In the genomic region with DNA sequence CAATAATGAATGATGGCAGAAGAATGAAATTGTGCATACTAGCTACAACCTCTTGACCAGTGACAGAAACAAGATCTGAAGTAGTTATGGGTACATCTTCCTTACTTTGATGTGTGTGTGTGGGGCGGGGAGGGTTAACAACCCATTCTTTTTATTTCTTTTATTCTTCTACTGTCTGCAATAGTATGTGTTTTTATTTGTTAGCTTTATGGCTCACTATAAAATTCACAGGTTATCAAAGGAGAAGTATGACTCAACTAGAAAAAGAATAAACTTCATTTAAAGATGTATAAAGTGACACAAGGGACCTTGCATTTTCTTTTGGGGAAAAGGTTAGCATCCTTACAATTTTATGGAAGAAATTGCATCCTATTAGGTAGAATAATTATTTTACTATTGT, we compare ENCODE assay signal across 33 cellular contexts.
"Had no signal": no experiment of that assay in that cellular context is flagged by ENCODE, and none has a peak within 500 bp of the region (broad histone marks: within the 10 kb centered on the region; RNA-seq: fewer than 3 reads in every experiment).

No MANE protein-coding gene starts in this region.

- H3K4me3 ChIP-seq: ascending aorta, breast epithelium, cardiac muscle cell, coronary artery, dorsolateral prefrontal cortex, esophagus squamous epithelium, gastroesophageal sphincter had no signal

- H3K9me3 ChIP-seq: ascending aorta, breast epithelium, esophagus squamous epithelium, gastroesophageal sphincter had no signal

- DNase-seq: activated B cell treated with CpG ODN at 0.5 μM for 24 hours; activated CD4-positive, alpha-beta T cell treated with anti-CD3 and anti-CD28 coated beads for 48 hours; activated CD4-positive, alpha-beta T cell treated with anti-CD3 and anti-CD28 coated beads, Interleukin-2, amount 50 U/mL, for 1 hour; activated CD4-positive, alpha-beta T cell treated with anti-CD3 and anti-CD28 coated beads, Interleukin-2, amount 50 U/mL, for 48 hours; activated CD8-positive, alpha-beta memory T cell treated with anti-CD3 and anti-CD28 coated beads for 24 hours; activated CD8-positive, alpha-beta T cell treated with anti-CD3 and anti-CD28 coated beads for 36 hours; activated effector memory CD4-positive, alpha-beta T cell treated with Interleukin-2 at 50 U/mL for 16 hours; activated gamma-delta T cell treated with Interleukin-2 at 50 U/mL for 16 hours; activated naive CD4-positive, alpha-beta T cell treated with anti-CD3 and anti-CD28 coated beads for 36 hours; activated naive CD8-positive, alpha-beta T cell treated with anti-CD3 and anti-CD28 coated beads, Interleukin-2, amount 10 ng/mL, durations not matched to agents 7 days and 5 days; activated T-cell treated with anti-CD3 and anti-CD28 coated beads, Interleukin-2, amount 50 U/mL, for 4 hours; central memory CD4-positive, alpha-beta T cell; cerebellar nuclear complex; dorsolateral prefrontal cortex; effector memory CD4-positive, alpha-beta T cell; esophagus squamous epithelium; foreskin melanocyte; head of caudate nucleus; T-helper 1 cell; T-helper 17 cell; T1000; WERI-Rb-1 had no signal

- H3K27ac ChIP-seq: ascending aorta, breast epithelium, cardiac muscle cell, coronary artery, dorsolateral prefrontal cortex, esophagus squamous epithelium, gastroesophageal sphincter, WERI-Rb-1 had no signal

- H3K36me3 ChIP-seq: ascending aorta, breast epithelium, cardiac muscle cell, esophagus squamous epithelium, gastroesophageal sphincter, WERI-Rb-1 had no signal

- H3K4me1 Mint-ChIP-seq: activated B cell treated with CpG ODN at 0.5 μM for 24 hours; activated T-helper 17 cell treated with anti-CD3 and anti-CD28 coated beads, Interleukin-2, amount 50 U/mL, for 72 hours; brain had no signal

- H3K4me3 Mint-ChIP-seq: activated B cell treated with CpG ODN at 0.5 μM for 24 hours; activated naive CD4-positive, alpha-beta T cell treated with anti-CD3 and anti-CD28 coated beads for 36 hours; activated T-cell treated with anti-CD3 and anti-CD28 coated beads, Interleukin-2, amount 50 U/mL, for 4 hours; brain; dendritic cell treated with granulocyte-macrophage colony-stimulating factor and Interleukin-4, amounts not matched to agents 40 ng/mL and 50 ng/mL, for 4 days; T-helper 2 cell treated with Interferon-gamma antibody and Interleukin-4, amounts not matched to agents 5 μg/mL and 100 μg/mL, for 36 hours had no signal

- H3K36me3 Mint-ChIP-seq: activated naive CD4-positive, alpha-beta T cell treated with anti-CD3 and anti-CD28 coated beads, Interleukin-2, amount 50 U/mL, for 72 hours; activated naive CD8-positive, alpha-beta T cell treated with anti-CD3 and anti-CD28 coated beads, Interleukin-2, amount 10 ng/mL, durations not matched to agents 7 days and 5 days; brain had no signal

- H3K4me1 ChIP-seq: ascending aorta, breast epithelium, esophagus squamous epithelium, gastroesophageal sphincter had no signal

- ATAC-seq: activated CD4-positive, CD25-positive, alpha-beta regulatory T cell treated with anti-CD3 and anti-CD28 coated beads, Interleukin-2, amount 50 U/mL, for 24 hours; activated T-cell treated with anti-CD3 and anti-CD28 coated beads, Interleukin-2, amount 50 U/mL, for 4 hours; activated T-helper 17 cell treated with anti-CD3 and anti-CD28 coated beads, Interleukin-2, amount 50 U/mL, for 72 hours; gastroesophageal sphincter; T-helper 17 cell had no signal

- H3K27ac Mint-ChIP-seq: activated B cell treated with CpG ODN at 0.5 μM for 24 hours; activated naive CD4-positive, alpha-beta T cell treated with anti-CD3 and anti-CD28 coated beads, Interleukin-2, amount 50 U/mL, for 72 hours; activated T-helper 17 cell treated with anti-CD3 and anti-CD28 coated beads, Interleukin-2, amount 50 U/mL, for 72 hours; brain; dendritic cell treated with granulocyte-macrophage colony-stimulating factor and Interleukin-4, amounts not matched to agents 40 ng/mL and 50 ng/mL, for 4 days; T-helper 17 cell; T-helper 2 cell treated with Interferon-gamma antibody and Interleukin-4, amounts not matched to agents 5 μg/mL and 100 μg/mL, for 36 hours had no signal

- H3K27me3 Mint-ChIP-seq: activated CD8-positive, alpha-beta T cell treated with anti-CD3 and anti-CD28 coated beads for 36 hours; activated naive CD8-positive, alpha-beta T cell treated with anti-CD3 and anti-CD28 coated beads, Interleukin-2, amount 10 ng/mL, durations not matched to agents 7 days and 5 days; activated T-helper 17 cell treated with anti-CD3 and anti-CD28 coated beads, Interleukin-2, amount 50 U/mL, for 72 hours; dendritic cell treated with granulocyte-macrophage colony-stimulating factor and Interleukin-4, amounts not matched to agents 40 ng/mL and 50 ng/mL, for 4 days; T-helper 17 cell had no signal

- H3K27me3 ChIP-seq: ascending aorta, breast epithelium had no signal

- H3K9me3 Mint-ChIP-seq: activated B cell treated with CpG ODN at 0.5 μM for 24 hours; activated CD8-positive, alpha-beta T cell treated with anti-CD3 and anti-CD28 coated beads for 36 hours; activated naive CD4-positive, alpha-beta T cell treated with anti-CD3 and anti-CD28 coated beads for 36 hours; activated naive CD4-positive, alpha-beta T cell treated with anti-CD3 and anti-CD28 coated beads, Interleukin-2, amount 50 U/mL, for 72 hours; activated naive CD8-positive, alpha-beta T cell treated with anti-CD3 and anti-CD28 coated beads, Interleukin-2, amount 10 ng/mL, durations not matched to agents 7 days and 5 days; activated T-cell treated with anti-CD3 and anti-CD28 coated beads, Interleukin-2, amount 50 U/mL, for 4 hours; activated T-helper 17 cell treated with anti-CD3 and anti-CD28 coated beads, Interleukin-2, amount 50 U/mL, for 72 hours; brain; dendritic cell treated with granulocyte-macrophage colony-stimulating factor and Interleukin-4, amounts not matched to agents 40 ng/mL and 50 ng/mL, for 4 days; T-helper 2 cell treated with Interferon-gamma antibody and Interleukin-4, amounts not matched to agents 5 μg/mL and 100 μg/mL, for 36 hours had no signal
